16 cellular contexts compared by ENCODE assay signal in the genomic region with DNA sequence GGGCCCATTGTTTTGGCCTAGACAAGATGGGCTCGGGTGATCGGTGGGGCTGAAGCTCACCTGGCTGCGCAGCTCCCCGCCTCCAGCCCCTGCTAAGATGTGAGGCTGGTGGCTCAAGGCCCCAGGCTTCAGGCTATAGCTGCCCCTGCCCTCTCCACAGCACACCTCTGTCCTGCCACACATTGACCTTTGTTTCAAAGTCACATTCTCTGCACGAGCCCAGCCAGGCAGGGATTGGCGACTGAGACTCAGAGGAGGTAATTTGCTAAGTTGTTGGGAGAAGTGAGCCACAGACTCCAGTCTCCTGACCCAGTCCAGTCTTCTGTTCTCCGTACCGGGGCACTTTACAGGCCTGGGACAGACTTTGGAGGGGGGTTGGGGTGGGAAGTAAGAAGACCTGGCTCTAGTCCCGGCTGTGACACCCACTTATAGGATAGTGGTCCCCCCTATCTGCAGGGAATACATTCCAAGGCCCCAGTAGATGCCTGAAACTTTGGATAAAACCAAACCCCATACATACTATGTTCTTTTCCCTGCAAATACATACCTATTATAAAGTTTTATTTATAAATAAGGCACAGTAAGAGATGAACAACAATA. TPM values are rescaled to one million over a fixed set of nuclear protein-coding genes. Genes with fewer than 3 reads are reported as not detected.
DNase-seq lines count a peak whose midpoint lies in the region; ATAC-seq and TF ChIP-seq lines count a peak whose summit lies in the region.
"Had no signal": no experiment of that assay in that cellular context is flagged by ENCODE, and none has a peak within 500 bp of the region (broad histone marks: within the 10 kb centered on the region; RNA-seq: fewer than 3 reads in every experiment).

No MANE protein-coding gene starts in this region.

- H3K9ac ChIP-seq in trophoblast cell (ENCODE audit: low read length) = no peak overlapping the region

- H3K79me1 ChIP-seq in trophoblast cell (ENCODE audit: low read length) = peaks cover 68% of the 10 kb centered on the region

- peak overlapping the region; percentile 51 for H2BK12ac ChIP-seq in trophoblast cell (ENCODE audit: low read length)

- ATAC-seq in left cardiac atrium (no peak), aorta (ENCODE audit: low FRiP score) (no peak), GM18868 (IDR thresholded peaks at IDR 0.05; ENCODE audit: unreplicated experiment) (no peak)
- ATAC-seq: activated T-helper 17 cell treated with anti-CD3 and anti-CD28 coated beads, Interleukin-2, amount 50 U/mL, for 72 hours had no signal

- peak overlapping the region; percentile 76 for H3K18ac ChIP-seq in trophoblast cell (ENCODE audit: low read length)

- no peak for TF ChIP-seq CTCF in right atrium auricular region (IDR thresholded peaks at IDR 0.05)

- H3K4ac ChIP-seq in trophoblast cell (ENCODE audit: low read depth, low read length) = peak overlapping the region; percentile 43

- no peak for DNase-seq in right atrium auricular region (ENCODE audit: low spot score)
- no peak for DNase-seq in left cardiac atrium
- DNase-seq in glomerular visceral epithelial cell (ENCODE audit: extremely low spot score) = peak; percentile 18
- DNase-seq in trophoblast cell = peak; percentile 34 to 42
- no peak for DNase-seq in aorta
- DNase-seq in NCI-H2081 (lab: John Stamatoyannopoulos, UW) = no peak
- no peak for DNase-seq in DMS53 (lab: John Stamatoyannopoulos, UW)
- DNase-seq: activated CD4-positive, alpha-beta T cell treated with anti-CD3 and anti-CD28 coated beads for 4 hours; cerebellar nuclear complex; DND-41; NCI-H1105 had no signal

- H3K9me3 ChIP-seq in right atrium auricular region (no peaks in the 10 kb centered on the region), trophoblast cell (ENCODE audit: insufficient read depth, low read depth, low read length) (no peaks in the 10 kb centered on the region), aorta (ENCODE audit: control insufficient read depth, low read length) (no peaks in the 10 kb centered on the region)

- no peak overlapping the region for H3K23ac ChIP-seq in trophoblast cell (ENCODE audit: low read length)

- peak overlapping the region; percentile 92 for H2BK5ac ChIP-seq in trophoblast cell (ENCODE audit: low read depth, low read length, poor library complexity)

- WGBS in trophoblast cell (ENCODE audit: extremely low coverage, insufficient coverage, insufficient read length) = no CpG with 5 or more reads among the region's 9 CpGs
- whole genome bisulfite sequencing in aorta, 2 donors = 43 to 46% methylated on average over 9 of the region's 9 CpGs

- peak overlapping the region; percentile 78 for H3K14ac ChIP-seq in trophoblast cell (ENCODE audit: low read length)

- no peak overlapping the region for H3K4me2 ChIP-seq in trophoblast cell (ENCODE audit: low read length)

- peak overlapping the region; percentile 37 for H4K12ac ChIP-seq in trophoblast cell (ENCODE audit: low read depth, low read length)

- intact Hi-C loops in left cardiac atrium (cut with DNase I) = no loop called here
- intact Hi-C loops in aorta (cut with DNase I) = no loop called here

- H4K8ac ChIP-seq in trophoblast cell (ENCODE audit: low read depth, low read length) = peak overlapping the region; percentile 78

- no peaks in the 10 kb centered on the region for H3K27me3 ChIP-seq in right atrium auricular region
- H3K27me3 ChIP-seq in trophoblast cell (ENCODE audit: insufficient read depth, low read length) = no peaks in the 10 kb centered on the region
- H3K27me3 ChIP-seq in aorta (ENCODE audit: control insufficient read depth in 1 of 2, insufficient read depth in 2 of 2, low read length in 1 of 2) = no peaks in the 10 kb centered on the region

- peak overlapping the region; percentile 32 for H2AFZ ChIP-seq in trophoblast cell (ENCODE audit: insufficient read depth, low read length, poor library complexity)

- H3K27ac ChIP-seq in right atrium auricular region = peak overlapping the region; percentile 87 to 88
- peak overlapping the region; percentile 98 for H3K27ac ChIP-seq in trophoblast cell (ENCODE audit: low read depth, low read length)
- H3K27ac ChIP-seq in aorta (ENCODE audit: low read depth in 1 of 2, low read length in 2 of 2) = peak overlapping the region; percentile 84 to 89
- H3K27ac ChIP-seq: SK-N-MC had no signal

- H2BK120ac ChIP-seq in trophoblast cell (ENCODE audit: insufficient read depth, low read length, poor library complexity) = peak overlapping the region; percentile 97

- H3K4me3 ChIP-seq in right atrium auricular region (no peak overlapping the region), trophoblast cell (ENCODE audit: low read depth, low read length) (no peak overlapping the region), aorta (ENCODE audit: low read length in 2 of 2) (no peak overlapping the region)
- H3K4me3 ChIP-seq: SK-N-MC had no signal

- H4K91ac ChIP-seq in trophoblast cell (ENCODE audit: low read depth, low read length) = peak overlapping the region; percentile 95

- peaks cover 0 to 92% of the 10 kb centered on the region in 2 donors for H3K4me1 ChIP-seq in right atrium auricular region
- H3K4me1 ChIP-seq in trophoblast cell (ENCODE audit: control insufficient read depth in 1 of 2, insufficient read depth in 2 of 2, low read length in 2 of 2) = peaks cover 57 to 74% of the 10 kb centered on the region in 2 experiments
- peaks cover 0 to 2% of the 10 kb centered on the region in 2 donors for H3K4me1 ChIP-seq in aorta (ENCODE audit: control insufficient read depth in 1 of 2, insufficient read depth in 2 of 2, low read length in 2 of 2)

- H3K79me2 ChIP-seq in trophoblast cell (ENCODE audit: control insufficient read depth, insufficient read depth, low read length, poor library complexity) = peaks cover 36% of the 10 kb centered on the region

- H3K36me3 ChIP-seq in right atrium auricular region (no peaks in the 10 kb centered on the region), trophoblast cell (ENCODE audit: control insufficient read depth in 1 of 2, insufficient read depth in 2 of 2, low read length in 2 of 2) (peaks cover 2 to 6% of the 10 kb centered on the region in 2 experiments), aorta (ENCODE audit: control insufficient read depth in 1 of 2, insufficient read depth in 2 of 2, low read length in 1 of 2) (no peaks in the 10 kb centered on the region)

- peak overlapping the region; percentile 19 for H2AK5ac ChIP-seq in trophoblast cell (ENCODE audit: low read length)

RNA-seq across cellular contexts. Expression of a gene that starts 13.4 kb away (rescaled TPM):
- 10 to 100 TPM; 68.3 to 68.7 TPM for total RNA-seq in right atrium auricular region
- 10 to 100 TPM; 62.9 to 68.3 TPM for total RNA-seq in left cardiac atrium
- 91.3 and 93.4 TPM in 2 replicates for polyA plus RNA-seq in trophoblast cell (2013)
- total RNA-seq in aorta = 100 to 1,000 TPM; 217 to 360 TPM
- polyA plus RNA-seq in aorta = 100 to 1,000 TPM in 1 of 2 donors, 10 to 100 TPM in 1; 44.0 to 353 TPM

RNA-seq across cellular contexts. Expression of a gene that starts 24.3 kb away (rescaled TPM):
- not detected for total RNA-seq in right atrium auricular region
- total RNA-seq in left cardiac atrium = not detected
- 9.7 and 11.3 TPM in 2 replicates for polyA plus RNA-seq in trophoblast cell (2013)
- total RNA-seq in aorta = not detected
- 10 to 100 TPM in 1 of 2 donors, under 1 TPM in 1; 0.69 to 30.2 TPM for polyA plus RNA-seq in aorta
- total RNA-seq: activated T-helper 17 cell treated with anti-CD3 and anti-CD28 coated beads, Interleukin-2, amount 50 U/mL, for 72 hours; glomerular endothelial cell; mononuclear cell had no signal

RNA-seq across cellular contexts. Expression of a gene that starts 47.6 kb away (rescaled TPM):
- total RNA-seq in right atrium auricular region (not detected), left cardiac atrium (not detected), aorta (not detected)
- 0.01 and 0.03 TPM in 2 replicates for polyA plus RNA-seq in trophoblast cell (2013)
- under 1 TPM; 0.25 to 0.41 TPM for polyA plus RNA-seq in aorta
- total RNA-seq: activated T-helper 17 cell treated with anti-CD3 and anti-CD28 coated beads, Interleukin-2, amount 50 U/mL, for 72 hours; glomerular endothelial cell had no signal

RNA-seq across cellular contexts. Expression of a gene that starts 55.9 kb away (rescaled TPM):
- 10 to 100 TPM; 11.2 to 24.6 TPM for total RNA-seq in right atrium auricular region
- total RNA-seq in left cardiac atrium = 10 to 100 TPM; 18.3 to 41.6 TPM
- 42.3 and 43.7 TPM in 2 replicates for polyA plus RNA-seq in trophoblast cell (2013)
- 100 to 1,000 TPM in 1 of 2 donors, 10 to 100 TPM in 1; 35.3 to 125 TPM for total RNA-seq in aorta
- 10 to 100 TPM in 1 of 2 donors, 1 to 10 TPM in 1; 3.4 to 15.0 TPM for polyA plus RNA-seq in aorta
- total RNA-seq: glomerular endothelial cell had no signal

Comparison
In these comparisons a context has a peak if more than half of its experiments do, and no peak if none do; other contexts are left out.
1. DNase-seq: peak in glomerular visceral epithelial cell (single experiment) and trophoblast cell (2 of 2); none in right atrium auricular region (single experiment), left cardiac atrium (single experiment), aorta (0 of 2), NCI-H2081 (0 of 2) and DMS53 (single experiment).
2. Peak in every context shown above with its lines, with median percentiles within 50 percentile points of each other: H3K27ac ChIP-seq.